In the genomic region with DNA sequence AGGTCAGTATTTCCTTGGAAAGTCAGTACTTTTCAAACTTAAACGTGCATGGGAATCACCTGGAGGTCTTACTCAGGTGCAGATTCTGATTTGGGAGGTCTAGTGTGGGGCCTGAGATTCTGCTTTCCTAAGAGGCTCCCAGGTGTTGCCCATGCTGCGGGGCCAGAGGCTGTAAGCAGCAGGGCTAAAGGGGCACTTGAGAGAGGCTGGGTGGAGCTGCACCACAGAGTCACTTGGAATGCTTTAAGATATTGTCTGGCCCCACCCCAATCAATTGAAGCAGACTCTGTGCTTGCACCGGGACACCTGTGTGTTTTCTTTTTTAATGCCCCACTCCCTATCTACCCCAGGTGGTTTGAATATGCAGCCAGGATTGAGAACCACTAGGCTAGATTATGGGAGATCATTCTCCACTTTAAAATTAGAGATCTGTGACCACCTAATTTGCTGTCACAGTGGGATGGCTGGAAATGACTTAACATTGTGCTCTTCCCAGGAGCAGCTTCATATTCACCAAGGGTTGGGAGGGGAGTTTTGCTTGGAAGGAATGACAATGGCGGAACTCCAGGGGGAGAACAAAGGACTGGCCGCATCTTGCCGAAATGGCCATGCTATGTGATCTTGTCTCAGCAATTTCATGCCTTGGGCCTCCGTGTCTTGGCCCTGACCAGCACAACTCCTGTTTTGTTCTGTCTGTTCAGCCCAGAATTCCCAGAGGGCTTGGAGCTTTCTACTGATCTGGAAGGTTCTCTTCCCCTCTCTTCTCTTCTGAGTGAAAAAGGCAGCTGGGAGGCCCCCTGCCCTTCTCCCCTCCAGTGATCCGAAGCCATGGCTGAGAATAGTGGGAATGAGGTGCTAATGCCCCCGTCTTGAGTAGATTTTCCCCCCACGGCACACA, we compare ENCODE assay signal across 18 cellular contexts.
"Had no signal": no experiment of that assay in that cellular context is flagged by ENCODE, and none has a peak within 500 bp of the region (broad histone marks: within the 10 kb centered on the region; RNA-seq: fewer than 3 reads in every experiment).

No MANE protein-coding gene starts in this region.

- H3K27ac ChIP-seq: ascending aorta, breast epithelium, epithelial cell of prostate, lower lobe of right lung, stomach, testis had no signal

- H3K36me3 ChIP-seq: ascending aorta, breast epithelium, lower lobe of right lung, stomach had no signal

- H3K4me3 ChIP-seq: ascending aorta, breast epithelium, lower lobe of right lung, smooth muscle cell, stomach, testis had no signal

- H3K4me3 Mint-ChIP-seq: activated naive CD4-positive, alpha-beta T cell treated with anti-CD3 and anti-CD28 coated beads for 36 hours; activated naive CD8-positive, alpha-beta T cell treated with anti-CD3 and anti-CD28 coated beads, Interleukin-2, amount 50 U/mL, for 24 hours; effector memory CD8-positive, alpha-beta T cell; T-helper 2 cell treated with Interferon-gamma antibody and Interleukin-4, amounts not matched to agents 5 μg/mL and 100 μg/mL, for 36 hours had no signal

- H3K4me1 ChIP-seq: breast epithelium, lower lobe of right lung, stomach, testis had no signal

- ATAC-seq: activated naive CD8-positive, alpha-beta T cell treated with anti-CD3 and anti-CD28 coated beads, Interleukin-2, amount 50 U/mL, for 24 hours; effector memory CD8-positive, alpha-beta T cell; left cardiac atrium had no signal

- H3K27me3 ChIP-seq: ascending aorta, breast epithelium, testis had no signal

- DNase-seq: activated CD4-positive, alpha-beta T cell treated with anti-CD3 and anti-CD28 coated beads, Interleukin-2, amount 50 U/mL, for 1 hour; activated naive CD4-positive, alpha-beta T cell treated with anti-CD3 and anti-CD28 coated beads for 36 hours; activated naive CD8-positive, alpha-beta T cell treated with anti-CD3 and anti-CD28 coated beads, Interleukin-2, amount 50 U/mL, for 24 hours; dermis blood vessel endothelial cell; effector memory CD8-positive, alpha-beta T cell; foreskin melanocyte; left cardiac atrium; lower lobe of right lung; stomach; SW 1271; testis had no signal

- FAIRE-seq: urothelium cell line had no signal

- H3K4me1 Mint-ChIP-seq: activated naive CD8-positive, alpha-beta T cell treated with anti-CD3 and anti-CD28 coated beads, Interleukin-2, amount 50 U/mL, for 24 hours had no signal

- H3K9me3 ChIP-seq: ascending aorta, lower lobe of right lung, testis had no signal

- H3K27ac Mint-ChIP-seq: activated naive CD4-positive, alpha-beta T cell treated with anti-CD3 and anti-CD28 coated beads for 36 hours; activated naive CD8-positive, alpha-beta T cell treated with anti-CD3 and anti-CD28 coated beads, Interleukin-2, amount 50 U/mL, for 24 hours; activated T-helper 2 cell treated with anti-CD3 and anti-CD28 coated beads, Interferon-gamma antibody, Interleukin-2, Interleukin-4, amounts not matched to agents 10 μg/mL and 5 μg/mL and 100 μg/mL, durations not matched to agents 14 hours and 24 hours and 36 hours; effector memory CD8-positive, alpha-beta T cell; T-helper 2 cell treated with Interferon-gamma antibody and Interleukin-4, amounts not matched to agents 5 μg/mL and 100 μg/mL, for 36 hours had no signal

- H3K9me3 Mint-ChIP-seq: activated naive CD4-positive, alpha-beta T cell treated with anti-CD3 and anti-CD28 coated beads for 36 hours; activated naive CD8-positive, alpha-beta T cell treated with anti-CD3 and anti-CD28 coated beads, Interleukin-2, amount 50 U/mL, for 24 hours; activated T-helper 2 cell treated with anti-CD3 and anti-CD28 coated beads, Interferon-gamma antibody, Interleukin-2, Interleukin-4, amounts not matched to agents 10 μg/mL and 5 μg/mL and 100 μg/mL, durations not matched to agents 14 hours and 24 hours and 36 hours; effector memory CD8-positive, alpha-beta T cell; T-helper 2 cell treated with Interferon-gamma antibody and Interleukin-4, amounts not matched to agents 5 μg/mL and 100 μg/mL, for 36 hours had no signal

- H3K4me2 ChIP-seq: smooth muscle cell had no signal
